ENCODE assay signal across 18 cellular contexts in genomic region chr3:88440701-88441100, GRCh38.
DNase-seq lines count a peak whose midpoint lies in the region; ATAC-seq and TF ChIP-seq lines count a peak whose summit lies in the region.
"Had no signal": no experiment of that assay in that cellular context is flagged by ENCODE, and none has a peak within 500 bp of the region (broad histone marks: within the 10 kb centered on the region; RNA-seq: fewer than 3 reads in every experiment).

No MANE protein-coding gene starts in this region.

- DNase-seq in memory B cell (ENCODE audit: low spot score in 2 of 2) (no peak), foreskin fibroblast (no peak), left cardiac atrium (no peak)
- DNase-seq: activated CD4-positive, alpha-beta memory T cell treated with anti-CD3 and anti-CD28 coated beads, Interleukin-2, amount 10 ng/mL, durations not matched to agents 7 days and 5 days; aorta; CD4-positive, CD25-positive, alpha-beta regulatory T cell; NCI-H1048; NCI-H2171 treated with DMSO at 0.1 percent for 48 hours; ovary; SHP77; T-helper 9 cell; upper lobe of right lung had no signal

- no peak for TF ChIP-seq CTCF in foreskin fibroblast (IDR thresholded peaks at IDR 0.05; ENCODE audit: low read depth, low read length)

- H3K36me3 Mint-ChIP-seq in memory B cell, result no peaks in the 10 kb centered on the region
- H3K36me3 Mint-ChIP-seq: CD4-positive, CD25-positive, alpha-beta regulatory T cell; stimulated activated effector memory CD8-positive, alpha-beta T cell treated with anti-CD3 and anti-CD28 coated beads, Interleukin-12 subunit alpha, Interleukin-12 subunit beta, amount 100 ng/mL, for 72 hours had no signal

- intact Hi-C loops in left cardiac atrium (cut with DNase I), result no loop called here

- H3K4me3 ChIP-seq in foreskin fibroblast (ENCODE audit: low read depth in 1 of 2, low read length in 2 of 2), result no peak overlapping the region
- H3K4me3 ChIP-seq: ovary, upper lobe of right lung had no signal

- peaks cover 4% of the 10 kb centered on the region for H3K9me3 Mint-ChIP-seq in memory B cell
- H3K9me3 Mint-ChIP-seq: activated CD4-positive, alpha-beta memory T cell treated with anti-CD3 and anti-CD28 coated beads, Interleukin-2, amount 10 ng/mL, durations not matched to agents 7 days and 5 days had no signal

- H3K4me1 Mint-ChIP-seq in memory B cell, result peaks cover 14% of the 10 kb centered on the region
- H3K4me1 Mint-ChIP-seq: activated CD4-positive, alpha-beta memory T cell treated with anti-CD3 and anti-CD28 coated beads, Interleukin-2, amount 10 ng/mL, durations not matched to agents 7 days and 5 days; CD4-positive, CD25-positive, alpha-beta regulatory T cell; stimulated activated effector memory CD8-positive, alpha-beta T cell treated with anti-CD3 and anti-CD28 coated beads, Interleukin-12 subunit alpha, Interleukin-12 subunit beta, amount 100 ng/mL, for 72 hours had no signal

- peak overlapping the region; percentile 58 for H3K27ac Mint-ChIP-seq in memory B cell
- H3K27ac Mint-ChIP-seq: activated CD4-positive, alpha-beta memory T cell treated with anti-CD3 and anti-CD28 coated beads, Interleukin-2, amount 10 ng/mL, durations not matched to agents 7 days and 5 days; CD4-positive, CD25-positive, alpha-beta regulatory T cell; stimulated activated effector memory CD8-positive, alpha-beta T cell treated with anti-CD3 and anti-CD28 coated beads, Interleukin-12 subunit alpha, Interleukin-12 subunit beta, amount 100 ng/mL, for 72 hours had no signal

- H3K4me3 Mint-ChIP-seq in memory B cell, result peak overlapping the region; percentile 37
- H3K4me3 Mint-ChIP-seq: activated CD4-positive, alpha-beta memory T cell treated with anti-CD3 and anti-CD28 coated beads, Interleukin-2, amount 10 ng/mL, durations not matched to agents 7 days and 5 days; CD4-positive, CD25-positive, alpha-beta regulatory T cell; stimulated activated effector memory CD8-positive, alpha-beta T cell treated with anti-CD3 and anti-CD28 coated beads, Interleukin-12 subunit alpha, Interleukin-12 subunit beta, amount 100 ng/mL, for 72 hours had no signal

- ATAC-seq in GM18867 (IDR thresholded peaks at IDR 0.05; ENCODE audit: unreplicated experiment) (peak; percentile 62), GM21529 (IDR thresholded peaks at IDR 0.05; ENCODE audit: unreplicated experiment) (peak; percentile 58), HG03432 (IDR thresholded peaks at IDR 0.05; ENCODE audit: unreplicated experiment) (peak; percentile 76), memory B cell (ENCODE audit: low read depth) (peak; percentile 70), HG02870 (IDR thresholded peaks at IDR 0.05; ENCODE audit: unreplicated experiment) (no peak), left cardiac atrium (no peak), SK-N-SH treated with all-trans-retinoic acid at 6 μM for 48 hours (no peak)
- ATAC-seq: stimulated activated effector memory CD8-positive, alpha-beta T cell treated with anti-CD3 and anti-CD28 coated beads, Interleukin-12 subunit alpha, Interleukin-12 subunit beta, amount 100 ng/mL, for 72 hours; upper lobe of right lung had no signal

- H3K27me3 Mint-ChIP-seq in memory B cell, result no peaks in the 10 kb centered on the region
- H3K27me3 Mint-ChIP-seq: activated CD4-positive, alpha-beta memory T cell treated with anti-CD3 and anti-CD28 coated beads, Interleukin-2, amount 10 ng/mL, durations not matched to agents 7 days and 5 days had no signal

TF ChIP-seq in SK-N-SH treated with all-trans-retinoic acid at 6 μM for 48 hours, 23 proteins besides CTCF, POLR2A, EP300 and RAD21:
- TF ChIP-seq ARNTL (CRISPR knock-in tag; IDR thresholded peaks at IDR 0.05; ENCODE audit: borderline replicate concordance, low read depth) (no peak), ZNF70 (CRISPR knock-in tag; IDR thresholded peaks at IDR 0.05) (no peak), GLIS3 (CRISPR knock-in tag; IDR thresholded peaks at IDR 0.05) (no peak), CSRNP3 (CRISPR knock-in tag; IDR thresholded peaks at IDR 0.05) (no peak), ZNF565 (CRISPR knock-in tag; conservative IDR thresholded peaks at IDR 0.05; ENCODE audit: low read depth) (no peak), PATZ1 (CRISPR knock-in tag; IDR thresholded peaks at IDR 0.05; ENCODE audit: borderline replicate concordance) (no peak), CREB5 (CRISPR knock-in tag; IDR thresholded peaks at IDR 0.05; ENCODE audit: low read depth) (no peak), CSDC2 (CRISPR knock-in tag; IDR thresholded peaks at IDR 0.05) (no peak), ZNF8 (CRISPR knock-in tag; IDR thresholded peaks at IDR 0.05) (no peak), ISL1 (CRISPR knock-in tag; IDR thresholded peaks at IDR 0.05) (no peak), PPARA (CRISPR knock-in tag; IDR thresholded peaks at IDR 0.05; ENCODE audit: borderline replicate concordance) (no peak), SNAI2 (CRISPR knock-in tag; IDR thresholded peaks at IDR 0.05) (no peak), ESRRG (CRISPR knock-in tag; IDR thresholded peaks at IDR 0.05) (no peak), TSHZ2 (CRISPR knock-in tag; IDR thresholded peaks at IDR 0.05) (no peak), TOX (CRISPR knock-in tag; IDR thresholded peaks at IDR 0.05; ENCODE audit: borderline replicate concordance) (no peak), RARB (CRISPR knock-in tag; IDR thresholded peaks at IDR 0.05) (no peak), ZFP3 (CRISPR knock-in tag; IDR thresholded peaks at IDR 0.05) (no peak), TCF4 (CRISPR knock-in tag; IDR thresholded peaks at IDR 0.05; ENCODE audit: borderline replicate concordance) (no peak)
TF ChIP-seq in SK-N-SH treated with all-trans-retinoic acid at 6 μM for 48 hours: peak in this region for 0.

Comparison
In these comparisons a context has a peak if more than half of its experiments do, and no peak if none do; other contexts are left out.
1. ATAC-seq: peak in GM18867 (single experiment), GM21529 (single experiment), HG03432 (single experiment) and memory B cell (single experiment); none in HG02870 (single experiment), left cardiac atrium (0 of 2) and SK-N-SH treated with all-trans-retinoic acid at 6 μM for 48 hours (single experiment).